ENCODE assay signal across 10 cellular contexts in genomic region chr6:134318396-134319281, GRCh38. TPM values are rescaled to one million over a fixed set of nuclear protein-coding genes. Genes with fewer than 3 reads are reported as not detected.
DNase-seq lines count a peak whose midpoint lies in the region; ATAC-seq and TF ChIP-seq lines count a peak whose summit lies in the region.
"Had no signal": no experiment of that assay in that cellular context is flagged by ENCODE, and none has a peak within 500 bp of the region (broad histone marks: within the 10 kb centered on the region; RNA-seq: fewer than 3 reads in every experiment).

No MANE protein-coding gene starts in this region.

- no peak for TF ChIP-seq CTCF in fibroblast of the aortic adventitia (IDR thresholded peaks at IDR 0.05; ENCODE audit: insufficient read depth, low read length)

- peaks cover 25% of the 10 kb centered on the region for H3K27me3 Mint-ChIP-seq in activated T-cell treated with anti-CD3 and anti-CD28 coated beads, Interleukin-2, amount 50 U/mL, for 4 hours (ENCODE audit: low read depth)
- H3K27me3 Mint-ChIP-seq in activated T-helper 1 cell treated with anti-CD3 and anti-CD28 coated beads, Interleukin-12 subunit alpha, Interleukin-12 subunit beta, Interleukin-2, Interleukin-4 antibody, amounts not matched to agents 30 ng/mL and 10 ng/mL and 1 ng/mL, durations not matched to agents 14 hours and 24 hours and 36 hours (ENCODE audit: insufficient read depth), result peaks cover 16% of the 10 kb centered on the region

- no peaks in the 10 kb centered on the region for H3K36me3 Mint-ChIP-seq in activated T-cell treated with anti-CD3 and anti-CD28 coated beads, Interleukin-2, amount 50 U/mL, for 4 hours (ENCODE audit: insufficient read depth)
- H3K36me3 Mint-ChIP-seq in activated T-helper 1 cell treated with anti-CD3 and anti-CD28 coated beads, Interleukin-12 subunit alpha, Interleukin-12 subunit beta, Interleukin-2, Interleukin-4 antibody, amounts not matched to agents 30 ng/mL and 10 ng/mL and 1 ng/mL, durations not matched to agents 14 hours and 24 hours and 36 hours (ENCODE audit: low read depth), result peaks cover 6% of the 10 kb centered on the region

- no peaks in the 10 kb centered on the region for H3K9me3 Mint-ChIP-seq in activated T-cell treated with anti-CD3 and anti-CD28 coated beads, Interleukin-2, amount 50 U/mL, for 4 hours
- H3K9me3 Mint-ChIP-seq in activated T-helper 1 cell treated with anti-CD3 and anti-CD28 coated beads, Interleukin-12 subunit alpha, Interleukin-12 subunit beta, Interleukin-2, Interleukin-4 antibody, amounts not matched to agents 30 ng/mL and 10 ng/mL and 1 ng/mL, durations not matched to agents 14 hours and 24 hours and 36 hours, result peaks cover 13% of the 10 kb centered on the region

- H3K27ac Mint-ChIP-seq in activated T-helper 1 cell treated with anti-CD3 and anti-CD28 coated beads, Interleukin-12 subunit alpha, Interleukin-12 subunit beta, Interleukin-2, Interleukin-4 antibody, amounts not matched to agents 30 ng/mL and 10 ng/mL and 1 ng/mL, durations not matched to agents 14 hours and 24 hours and 36 hours, result peak overlapping the region; percentile 48

- DNase-seq in activated T-cell treated with anti-CD3 and anti-CD28 coated beads, Interleukin-2, amount 50 U/mL, for 4 hours, result no peak
- DNase-seq in activated T-cell treated with anti-CD3 and anti-CD28 coated beads, Interleukin-2, amount 50 U/mL, for 48 hours, result no peak
- DNase-seq in activated T-helper 1 cell treated with anti-CD3 and anti-CD28 coated beads, Interleukin-12 subunit alpha, Interleukin-12 subunit beta, Interleukin-2, Interleukin-4 antibody, amounts not matched to agents 30 ng/mL and 10 ng/mL and 1 ng/mL, durations not matched to agents 14 hours and 24 hours and 36 hours (ENCODE audit: low spot score), result no peak
- DNase-seq in fibroblast of the aortic adventitia (ENCODE audit: low read depth) (no peak), substantia nigra (lab: John Stamatoyannopoulos, UW) (peak in 2 of 49 donors; percentile 19 to 57), NCI-H2227 (lab: John Stamatoyannopoulos, UW; ENCODE audit: unreplicated experiment) (no peak), NCI-H69 (lab: John Stamatoyannopoulos, UW) (no peak)
- DNase-seq in activated CD4-positive, CD25-positive, alpha-beta regulatory T cell treated with anti-CD3 and anti-CD28 coated beads, Interleukin-2, amount 50 U/mL, for 72 hours, result no peak
- DNase-seq: mucosa of descending colon; stimulated activated CD4-positive, alpha-beta T cell treated with anti-CD3 and anti-CD28 coated beads, Interleukin-1b, Interleukin-23, amount 100 ng/mL, for 48 hours had no signal

- H3K4me1 Mint-ChIP-seq in activated T-cell treated with anti-CD3 and anti-CD28 coated beads, Interleukin-2, amount 50 U/mL, for 4 hours (ENCODE audit: low read depth), result peaks cover 15% of the 10 kb centered on the region
- H3K4me1 Mint-ChIP-seq in activated T-helper 1 cell treated with anti-CD3 and anti-CD28 coated beads, Interleukin-12 subunit alpha, Interleukin-12 subunit beta, Interleukin-2, Interleukin-4 antibody, amounts not matched to agents 30 ng/mL and 10 ng/mL and 1 ng/mL, durations not matched to agents 14 hours and 24 hours and 36 hours (ENCODE audit: low read depth), result peaks cover 35% of the 10 kb centered on the region

- peak overlapping the region; percentile 99 for H3K27ac ChIP-seq in substantia nigra (ENCODE audit: low read depth, low read length, poor library complexity, severe bottlenecking)

- H3K4me3 Mint-ChIP-seq in activated T-cell treated with anti-CD3 and anti-CD28 coated beads, Interleukin-2, amount 50 U/mL, for 4 hours, result peak overlapping the region; percentile 87
- H3K4me3 Mint-ChIP-seq in activated T-helper 1 cell treated with anti-CD3 and anti-CD28 coated beads, Interleukin-12 subunit alpha, Interleukin-12 subunit beta, Interleukin-2, Interleukin-4 antibody, amounts not matched to agents 30 ng/mL and 10 ng/mL and 1 ng/mL, durations not matched to agents 14 hours and 24 hours and 36 hours, result peak overlapping the region; percentile 91

- H3K4me3 ChIP-seq in fibroblast of the aortic adventitia (ENCODE audit: low read depth, low read length), result peak overlapping the region; percentile 20
- H3K4me3 ChIP-seq: mucosa of descending colon had no signal

- intact Hi-C loops in activated T-helper 1 cell treated with anti-CD3 and anti-CD28 coated beads, Interleukin-12 subunit alpha, Interleukin-12 subunit beta, Interleukin-2, Interleukin-4 antibody, amounts not matched to agents 30 ng/mL and 10 ng/mL and 1 ng/mL, durations not matched to agents 14 hours and 24 hours and 36 hours (cut with micrococcal nuclease), result loop anchor here (2.0 to 10.0 kb wide), 3 partner anchors 60 to 506 kb away; no protein-coding TSS in a partner anchor

- ATAC-seq in activated T-cell treated with anti-CD3 and anti-CD28 coated beads, Interleukin-2, amount 50 U/mL, for 4 hours, result no peak

RNA-seq across cellular contexts. Expression of gene SGK1, which starts 0.7 kb away (rescaled TPM):
- total RNA-seq in activated T-cell treated with anti-CD3 and anti-CD28 coated beads, Interleukin-2, amount 50 U/mL, for 4 hours, result 10 to 100 TPM; 26.4 to 40.4 (median 36.9) TPM
- total RNA-seq in activated T-helper 1 cell treated with anti-CD3 and anti-CD28 coated beads, Interleukin-12 subunit alpha, Interleukin-12 subunit beta, Interleukin-2, Interleukin-4 antibody, amounts not matched to agents 30 ng/mL and 10 ng/mL and 1 ng/mL, durations not matched to agents 14 hours and 24 hours and 36 hours, result 48.7 and 50.2 TPM in 2 replicates
- 63.2 and 871 TPM in 2 replicates for total RNA-seq in fibroblast of the aortic adventitia (ENCODE audit: low replicate concordance)
